Comparison of ENCODE assay signal across 1 cellular context in genomic region chr6:21278078-21278790, GRCh38.
TF ChIP-seq lines count a peak whose summit lies in the region.

No MANE protein-coding gene starts in this region.

TF ChIP-seq in HCT116, 20 proteins besides CTCF, POLR2A, EP300 and RAD21 (continued from another document):
- TF ChIP-seq REST (IDR thresholded peaks at IDR 0.05; ENCODE audit: low read depth) = no peak
- TF ChIP-seq CEBPB (IDR thresholded peaks at IDR 0.05; ENCODE audit: low read depth) = no peak
- TF ChIP-seq EGR1 (IDR thresholded peaks at IDR 0.05; ENCODE audit: low read depth) = no peak
- no peak for TF ChIP-seq ELF1 (IDR thresholded peaks at IDR 0.05; ENCODE audit: borderline replicate concordance, low read depth)
- no peak for TF ChIP-seq SIN3A (IDR thresholded peaks at IDR 0.05; ENCODE audit: low read depth)
- TF ChIP-seq EZH2phosphoT487 (IDR thresholded peaks at IDR 0.05; ENCODE audit: borderline replicate concordance) = no peak
- TF ChIP-seq CBX3 (IDR thresholded peaks at IDR 0.05; ENCODE audit: low read depth) = no peak
- no peak for TF ChIP-seq ZNF274 (IDR thresholded peaks at IDR 0.05; ENCODE audit: low read depth, low read length)
